Comparison of ENCODE assay signal across 3 cellular contexts in genomic region chr4:163738521-163738920, GRCh38.
"Had no signal": no experiment of that assay in that cellular context is flagged by ENCODE, and none has a peak within 500 bp of the region (broad histone marks: within the 10 kb centered on the region; RNA-seq: fewer than 3 reads in every experiment).

No MANE protein-coding gene starts in this region.

- H3K4me3 ChIP-seq: K562 had no signal

- H3K27ac ChIP-seq: HL-60 had no signal

- DNase-seq: IMR-90 had no signal
